In genomic region chr19:28443361-28443760, GRCh38 we compare ENCODE assay signal across 1 cellular context.
TF ChIP-seq lines count a peak whose summit lies in the region.

No MANE protein-coding gene starts in this region.

TF ChIP-seq in WTC11, 78 proteins besides CTCF, POLR2A, EP300 and RAD21 (continued from another document):
- TF ChIP-seq ERG (CRISPR knock-in tag; IDR thresholded peaks at IDR 0.05) (no peak), FOXP1 (CRISPR knock-in tag; IDR thresholded peaks at IDR 0.05; ENCODE audit: borderline replicate concordance) (no peak), ZBTB21 (CRISPR knock-in tag; IDR thresholded peaks at IDR 0.05; ENCODE audit: borderline replicate concordance) (no peak), ZNF219 (CRISPR knock-in tag; IDR thresholded peaks at IDR 0.05; ENCODE audit: borderline replicate concordance) (no peak), ZNF263 (CRISPR knock-in tag; IDR thresholded peaks at IDR 0.05; ENCODE audit: low read depth) (no peak), CREM (CRISPR knock-in tag; IDR thresholded peaks at IDR 0.05) (no peak), MLX (CRISPR knock-in tag; IDR thresholded peaks at IDR 0.05) (no peak), ZNF138 (CRISPR knock-in tag; conservative IDR thresholded peaks at IDR 0.05) (no peak)
